ENCODE assay signal across 1 cellular context in the genomic region with DNA sequence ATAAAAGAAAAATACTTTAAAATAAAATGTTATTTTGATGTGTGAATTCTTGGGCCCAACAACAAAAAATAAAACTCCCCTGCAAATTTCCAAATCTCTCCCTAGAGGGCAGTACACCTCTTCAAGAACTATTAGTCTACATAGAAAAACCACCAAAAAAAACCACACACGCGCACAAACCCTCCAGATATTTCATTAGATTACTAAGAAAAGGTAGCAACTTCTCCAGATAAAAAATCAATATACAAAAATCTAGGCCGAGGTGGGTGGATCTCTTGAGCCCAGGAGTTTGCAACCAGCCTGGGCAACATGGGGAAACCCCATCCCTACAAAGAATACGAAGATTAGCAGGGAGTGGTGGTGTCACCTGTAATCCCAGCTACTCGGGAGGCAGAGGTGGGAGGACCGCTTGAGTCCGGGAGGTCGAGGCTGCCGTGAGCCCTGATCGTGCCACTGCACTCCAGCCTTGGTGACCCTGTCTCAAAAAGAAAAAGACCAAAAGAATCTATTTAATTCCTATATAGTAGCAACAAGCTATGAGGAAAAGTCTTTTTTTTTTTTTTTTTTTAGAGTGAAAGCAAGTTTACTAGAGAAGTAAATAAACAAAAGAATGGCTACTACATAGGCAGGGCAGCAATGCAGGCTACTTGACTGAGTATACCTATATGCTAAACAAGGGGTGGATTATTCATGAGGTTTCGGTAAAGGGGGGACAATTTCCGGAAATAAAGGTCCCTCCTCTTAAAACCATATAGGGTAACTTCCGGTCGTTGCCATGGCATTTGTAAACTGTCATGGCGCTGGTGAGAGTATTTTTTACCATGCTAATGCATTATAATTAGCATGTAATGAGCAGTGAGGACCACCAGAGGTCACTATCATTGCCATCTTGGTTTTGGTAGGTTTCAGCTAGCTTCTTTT.
A peak's percentile ranks its signal among the peaks of the same experiment; 100 is the strongest.
TF ChIP-seq lines count a peak whose summit lies in the region.

No MANE protein-coding gene starts in this region.

TF ChIP-seq in GM12878, 131 proteins besides CTCF, POLR2A, EP300 and RAD21 (continued from another document):
- TF ChIP-seq, protein P1, sequence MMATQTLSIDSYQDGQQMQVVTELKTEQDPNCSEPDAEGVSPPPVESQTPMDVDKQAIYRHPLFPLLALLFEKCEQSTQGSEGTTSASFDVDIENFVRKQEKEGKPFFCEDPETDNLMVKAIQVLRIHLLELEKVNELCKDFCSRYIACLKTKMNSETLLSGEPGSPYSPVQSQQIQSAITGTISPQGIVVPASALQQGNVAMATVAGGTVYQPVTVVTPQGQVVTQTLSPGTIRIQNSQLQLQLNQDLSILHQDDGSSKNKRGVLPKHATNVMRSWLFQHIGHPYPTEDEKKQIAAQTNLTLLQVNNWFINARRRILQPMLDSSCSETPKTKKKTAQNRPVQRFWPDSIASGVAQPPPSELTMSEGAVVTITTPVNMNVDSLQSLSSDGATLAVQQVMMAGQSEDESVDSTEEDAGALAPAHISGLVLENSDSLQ (IDR thresholded peaks at IDR 0.05) = peak; percentile 52
- TF ChIP-seq IRF4 (IDR thresholded peaks at IDR 0.05; ENCODE audit: low read depth, low read length) (0 out of 2 replicates have a peak, but pooled peaks have one; percentile 26), FOS (IDR thresholded peaks at IDR 0.05; ENCODE audit: borderline replicate concordance, extremely low read depth, insufficient read length) (no peak), SP1 (IDR thresholded peaks at IDR 0.05; ENCODE audit: low read depth, low read length) (no peak), ATF3 (IDR thresholded peaks at IDR 0.05; ENCODE audit: borderline replicate concordance, extremely low read depth, low read depth, low read length) (no peak), SRF (IDR thresholded peaks at IDR 0.05; ENCODE audit: low read depth in 2 of 2, low read length in 2 of 2) (peak; percentile 94 to 99), NR2C1 (IDR thresholded peaks at IDR 0.05) (peak; percentile 25; the same call in 1 of the 2 replicates), MEF2A (IDR thresholded peaks at IDR 0.05; ENCODE audit: insufficient read depth, low read depth, low read length) (no peak), SIX5 (IDR thresholded peaks at IDR 0.05; ENCODE audit: low read depth, low read length, severe bottlenecking) (no peak), ZBTB40 (IDR thresholded peaks at IDR 0.05; ENCODE audit: borderline replicate concordance) (peak; percentile 45; the same call in 1 of the 2 replicates), ATF7 (IDR thresholded peaks at IDR 0.05; ENCODE audit: low read depth) (no peak), PML (IDR thresholded peaks at IDR 0.05; ENCODE audit: low read length) (no peak), NFYA (IDR thresholded peaks at IDR 0.05; ENCODE audit: borderline replicate concordance, low read depth, low read length) (no peak), ZNF274 (IDR thresholded peaks at IDR 0.05; ENCODE audit: insufficient read depth, insufficient read length) (no peak), SMAD5 (IDR thresholded peaks at IDR 0.05; ENCODE audit: low read depth) (no peak), TCF7 (IDR thresholded peaks at IDR 0.05; ENCODE audit: borderline replicate concordance) (no peak), GABPA (IDR thresholded peaks at IDR 0.05; ENCODE audit: low read depth) (peak; percentile 56; the same call in 1 of the 2 replicates), ZSCAN29 (IDR thresholded peaks at IDR 0.05) (peak; percentile 82), NR2F1 (conservative IDR thresholded peaks at IDR 0.05) (no peak), POU2F2 (IDR thresholded peaks at IDR 0.05; ENCODE audit: borderline replicate concordance, low read depth, low read length) (peak; percentile 65; the same call in 1 of the 3 replicates), KAT2A (conservative IDR thresholded peaks at IDR 0.05; ENCODE audit: control insufficient read depth, low read depth, low read length) (no peak), CBX3 (IDR thresholded peaks at IDR 0.05; ENCODE audit: borderline replicate concordance, low read depth) (no peak), YY1 (IDR thresholded peaks at IDR 0.05; ENCODE audit: low read depth, low read length) (peak; percentile 95), NR2C2 (IDR thresholded peaks at IDR 0.05; ENCODE audit: borderline replicate concordance, control insufficient read depth, insufficient read length, low read depth) (no peak), SPI1 (IDR thresholded peaks at IDR 0.05; ENCODE audit: borderline replicate concordance, insufficient read depth, low read depth, low read length) (no peak), ZBED1 (IDR thresholded peaks at IDR 0.05; ENCODE audit: borderline replicate concordance) (no peak), ZNF384 (IDR thresholded peaks at IDR 0.05; ENCODE audit: borderline replicate concordance, low read depth, low read length) (peak; percentile 96), CEBPB (IDR thresholded peaks at IDR 0.05; ENCODE audit: borderline replicate concordance in 1 of 2, low read depth in 2 of 2, low read length in 2 of 2) (no peak), EGR1 (IDR thresholded peaks at IDR 0.05; ENCODE audit: borderline replicate concordance in 1 of 2, low read depth in 2 of 2, low read length in 2 of 2) (no peak), MLLT1 (IDR thresholded peaks at IDR 0.05) (peak; percentile 30; the same call in 1 of the 2 replicates), CBFB (IDR thresholded peaks at IDR 0.05; ENCODE audit: low read depth) (0 out of 2 replicates have a peak, but pooled peaks have one; percentile 31), ZNF207 (IDR thresholded peaks at IDR 0.05; ENCODE audit: borderline replicate concordance) (no peak), MYB (IDR thresholded peaks at IDR 0.05; ENCODE audit: borderline replicate concordance, low read depth, low read length) (no peak)
